In the genomic region with DNA sequence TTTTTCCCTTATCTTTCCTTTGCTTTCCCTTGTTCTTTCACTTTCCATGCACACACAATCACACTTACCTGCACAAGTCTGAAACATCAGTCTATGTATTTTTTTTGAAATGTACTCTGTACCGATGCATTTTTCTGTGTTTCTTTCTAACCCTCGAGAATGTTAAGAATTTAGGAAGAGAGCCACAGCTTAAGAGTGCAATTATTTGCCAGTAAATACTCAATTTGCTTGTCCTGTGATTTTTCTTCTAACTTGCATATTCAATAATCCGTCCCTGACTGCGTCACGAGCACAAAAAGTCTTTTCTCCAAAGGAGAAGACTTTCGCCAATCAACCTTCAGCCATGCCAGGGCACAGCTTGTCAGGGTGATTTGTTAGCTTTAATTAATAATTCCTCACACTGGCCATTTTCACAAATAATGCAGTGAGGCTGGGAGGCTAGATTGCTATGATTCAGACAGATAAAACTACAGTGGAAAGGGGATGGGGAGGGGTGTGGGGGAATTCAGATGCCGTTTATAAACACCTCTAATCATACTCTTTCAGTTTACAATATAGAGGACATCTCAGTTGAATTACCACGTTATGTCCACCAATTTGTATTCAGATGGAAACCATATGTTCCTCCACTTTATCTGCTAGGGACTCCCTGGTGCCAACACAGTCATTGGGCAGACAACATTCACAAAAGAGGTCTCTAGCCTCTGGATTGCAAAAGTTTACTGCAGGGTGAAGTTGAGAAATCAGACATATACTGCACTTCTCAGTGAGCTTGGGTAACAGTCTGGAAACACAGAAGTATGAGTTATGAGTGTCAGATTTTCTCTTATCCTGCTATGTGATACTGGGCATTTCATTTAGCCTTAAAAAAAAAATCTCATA, we compare ENCODE assay signal across 9 cellular contexts.
A peak's percentile ranks its signal among the peaks of the same experiment; 100 is the strongest.
DNase-seq lines count a peak whose midpoint lies in the region; ATAC-seq and TF ChIP-seq lines count a peak whose summit lies in the region.
"Had no signal": no experiment of that assay in that cellular context is flagged by ENCODE, and none has a peak within 500 bp of the region (broad histone marks: within the 10 kb centered on the region; RNA-seq: fewer than 3 reads in every experiment).

No MANE protein-coding gene starts in this region.

- DNase-seq in AG20443 (ENCODE audit: low spot score) (peak; percentile 47), SJCRH30 (peak in 1 of 2 experiments; percentile 6), fibroblast of villous mesenchyme (ENCODE audit: low read depth) (peak; percentile 69), pons (ENCODE audit: low spot score) (peak; percentile 47), NCI-H1105 (lab: John Stamatoyannopoulos, UW) (no peak), NCI-H2107 (lab: John Stamatoyannopoulos, UW) (no peak)
- DNase-seq: SIG-M5 had no signal

- no peak for TF ChIP-seq CTCF in fibroblast of villous mesenchyme (IDR thresholded peaks at IDR 0.05; ENCODE audit: insufficient read depth, low read depth, low read length)

- peaks cover 17% of the 10 kb centered on the region for H3K4me1 ChIP-seq in SJCRH30

- H3K4me3 ChIP-seq in SJCRH30 (peak overlapping the region; percentile 41), fibroblast of villous mesenchyme (ENCODE audit: low read depth, low read length) (peak overlapping the region; percentile 14)

- no peaks in the 10 kb centered on the region for H3K27me3 ChIP-seq in SJCRH30

- no peak for ATAC-seq in HG02610 (IDR thresholded peaks at IDR 0.05; ENCODE audit: unreplicated experiment)
- ATAC-seq in GM21717 (IDR thresholded peaks at IDR 0.05; ENCODE audit: unreplicated experiment): no peak

- peak overlapping the region; percentile 0; the same call in 1 of the 2 replicates for H3K27ac ChIP-seq in SJCRH30

- no peaks in the 10 kb centered on the region for H3K36me3 ChIP-seq in SJCRH30

- no peaks in the 10 kb centered on the region for H3K9me3 ChIP-seq in SJCRH30 (replicated peaks)

Comparison
In these comparisons a context has a peak if more than half of its experiments do, and no peak if none do; other contexts are left out.
1. DNase-seq: peak in AG20443 (single experiment), fibroblast of villous mesenchyme (single experiment) and pons (single experiment); none in NCI-H1105 (single experiment) and NCI-H2107 (single experiment).